8 cellular contexts compared by ENCODE assay signal in the genomic region with DNA sequence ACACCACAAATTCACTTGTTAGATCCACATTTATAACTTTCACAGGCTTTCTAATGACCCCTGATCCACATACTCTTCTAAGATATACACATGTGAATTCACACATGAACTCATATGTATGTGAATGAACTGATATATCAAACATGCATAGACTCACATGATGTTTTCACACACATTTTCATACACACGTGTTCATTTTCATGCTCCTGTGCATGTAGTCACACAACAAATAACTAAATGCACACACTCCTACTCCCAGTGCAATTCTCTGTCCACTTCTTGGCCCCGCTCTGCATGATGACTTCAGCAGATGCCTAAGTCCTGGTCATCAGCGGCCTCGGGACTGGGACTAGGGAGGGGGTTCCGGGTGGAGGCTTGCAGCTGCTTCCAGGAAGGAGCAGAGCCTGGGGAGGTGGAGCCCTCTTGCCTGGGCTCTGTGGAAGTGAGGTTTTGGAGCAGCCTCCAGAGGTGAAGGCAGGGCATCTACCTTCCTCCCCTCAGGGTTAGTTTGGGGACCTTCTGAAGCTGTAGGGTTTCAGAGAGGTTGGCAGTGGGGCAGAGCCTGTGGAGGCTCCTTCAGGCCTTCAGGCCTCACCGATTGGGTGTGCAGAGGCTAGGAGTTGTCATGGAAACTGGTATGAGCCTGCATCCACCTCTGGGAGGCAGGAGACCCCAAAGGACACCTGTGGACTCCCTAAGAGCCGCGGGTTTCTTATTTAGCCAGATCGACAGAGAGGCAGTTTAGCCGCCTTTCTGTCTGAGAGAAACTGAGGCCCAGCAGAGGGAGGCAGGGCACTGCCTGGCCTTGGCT. TPM values are rescaled to one million over a fixed set of nuclear protein-coding genes. Genes with fewer than 3 reads are reported as not detected.
DNase-seq lines count a peak whose midpoint lies in the region; ATAC-seq and TF ChIP-seq lines count a peak whose summit lies in the region.

No MANE protein-coding gene starts in this region.

- H3K4me1 ChIP-seq in psoas muscle = peaks cover 45% of the 10 kb centered on the region
- H3K4me1 ChIP-seq in effector memory CD4-positive, alpha-beta T cell (ENCODE audit: control insufficient read depth, insufficient read depth, low read length, poor library complexity, severe bottlenecking) = peaks cover 26% of the 10 kb centered on the region

- peaks cover 0 to 41% of the 10 kb centered on the region in 2 donors for H3K36me3 ChIP-seq in psoas muscle (ENCODE audit: insufficient read depth in 1 of 2, low read depth in 1 of 2)
- H3K36me3 ChIP-seq in effector memory CD4-positive, alpha-beta T cell (ENCODE audit: control insufficient read depth, insufficient read depth, low read length) = peaks cover 12% of the 10 kb centered on the region

- TF ChIP-seq CTCF in psoas muscle (IDR thresholded peaks at IDR 0.05) = no peak

- H3K4me3 ChIP-seq in psoas muscle = peak overlapping the region; percentile 93
- H3K4me3 ChIP-seq in effector memory CD4-positive, alpha-beta T cell (ENCODE audit: insufficient read depth, low read depth, low read length, poor library complexity, severe bottlenecking) = no peak overlapping the region

- peak overlapping the region; percentile 100 for H3K27ac ChIP-seq in psoas muscle
- no peak overlapping the region for H3K27ac ChIP-seq in effector memory CD4-positive, alpha-beta T cell (ENCODE audit: insufficient read depth, low read length, poor library complexity, severe bottlenecking)

- intact Hi-C loops in left ventricle myocardium superior (cut with micrococcal nuclease) = no loop called here
- intact Hi-C loops in psoas muscle (cut with DNase I) = no loop called here

- DNase-seq in NCI-H2227 (lab: John Stamatoyannopoulos, UW; ENCODE audit: unreplicated experiment) = peak; percentile 32
- no peak for DNase-seq in NCI-H2227 treated with DMSO at 0.1 percent for 48 hours (lab: John Stamatoyannopoulos, UW)
- DNase-seq in amygdala (lab: John Stamatoyannopoulos, UW) = peak in 49 of 56 donors; percentile 11 to 85 (median 61)
- DNase-seq in left ventricle myocardium superior = peak; percentile 89
- peak; percentile 92 to 94 for DNase-seq in psoas muscle
- DNase-seq in effector memory CD4-positive, alpha-beta T cell = no peak
- no peak for DNase-seq in NCI-H1048 (lab: John Stamatoyannopoulos, UW)
- DNase-seq in T-helper 9 cell = no peak

- 12 to 19% (median 15%) methylated on average over 10 of the region's 10 CpGs for WGBS in psoas muscle, 3 donors

- no peaks in the 10 kb centered on the region for H3K9me3 ChIP-seq in psoas muscle
- H3K9me3 ChIP-seq in effector memory CD4-positive, alpha-beta T cell (ENCODE audit: control insufficient read depth, low read length) = no peaks in the 10 kb centered on the region

- no peaks in the 10 kb centered on the region for H3K27me3 ChIP-seq in psoas muscle (ENCODE audit: insufficient read depth in 3 of 3, low read length in 2 of 3)
- H3K27me3 ChIP-seq in effector memory CD4-positive, alpha-beta T cell (replicated peaks; ENCODE audit: control insufficient read depth, insufficient read depth, low read length, poor library complexity, severe bottlenecking) = no peaks in the 10 kb centered on the region

- ATAC-seq in left ventricle myocardium superior = peak; percentile 28
- peak; percentile 46 to 67 (median 58) for ATAC-seq in psoas muscle

RNA-seq across cellular contexts. Expression of gene LZTS2, which starts 1.8 kb away (rescaled TPM):
- 44.9 TPM for total RNA-seq in left ventricle myocardium superior
- 10 to 100 TPM; 20.1 to 66.0 (median 28.7) TPM for total RNA-seq in psoas muscle
- polyA plus RNA-seq in psoas muscle = 10 to 100 TPM; 19.0 to 24.6 (median 20.0) TPM

RNA-seq across cellular contexts. Expression of gene TWNK, which starts 14.1 kb away (rescaled TPM):
- total RNA-seq in left ventricle myocardium superior (8.0 TPM), psoas muscle (10 to 100 TPM; 11.0 to 29.0 (median 19.5) TPM)
- 10 to 100 TPM; 14.7 to 23.8 (median 22.6) TPM for polyA plus RNA-seq in psoas muscle

RNA-seq across cellular contexts. Expression of gene MRPL43, which starts 14.1 kb away (rescaled TPM):
- 55.9 TPM for total RNA-seq in left ventricle myocardium superior
- total RNA-seq in psoas muscle = 10 to 100 TPM; 56.6 to 90.1 (median 72.6) TPM
- 100 to 1,000 TPM; 106 to 159 (median 111) TPM for polyA plus RNA-seq in psoas muscle

RNA-seq across cellular contexts. Expression of gene PDZD7, which starts 29.5 kb away (rescaled TPM):
- total RNA-seq in left ventricle myocardium superior = 0.17 TPM
- under 1 TPM in 2 of 4 donors, not detected in 2; 0.08 to 0.54 TPM for total RNA-seq in psoas muscle
- polyA plus RNA-seq in psoas muscle = under 1 TPM; 0.04 to 0.30 (median 0.06) TPM

RNA-seq across cellular contexts. Expression of gene SFXN3, which starts 29.6 kb away (rescaled TPM):
- total RNA-seq in left ventricle myocardium superior (11.0 TPM), psoas muscle (1 to 10 TPM; 4.4 to 7.0 (median 4.9) TPM)
- polyA plus RNA-seq in psoas muscle = 1 to 10 TPM; 3.2 to 6.1 (median 4.9) TPM

Comparison
In these comparisons a context has a peak if more than half of its experiments do, and no peak if none do; other contexts are left out.
1. DNase-seq: peak in NCI-H2227 (single experiment), amygdala (49 of 56), left ventricle myocardium superior (single experiment) and psoas muscle (2 of 2); none in NCI-H2227 treated with DMSO at 0.1 percent for 48 hours (single experiment), effector memory CD4-positive, alpha-beta T cell (0 of 3), NCI-H1048 (single experiment) and T-helper 9 cell (single experiment).